Comparison of ENCODE assay signal across 15 cellular contexts in genomic region chr5:41095324-41096101, GRCh38. TPM values are rescaled to one million over a fixed set of nuclear protein-coding genes. Genes with fewer than 3 reads are reported as not detected.
A peak's percentile ranks its signal among the peaks of the same experiment; 100 is the strongest.
DNase-seq lines count a peak whose midpoint lies in the region; ATAC-seq, FAIRE-seq and TF ChIP-seq lines count a peak whose summit lies in the region.
"Had no signal": no experiment of that assay in that cellular context is flagged by ENCODE, and none has a peak within 500 bp of the region (broad histone marks: within the 10 kb centered on the region; RNA-seq: fewer than 3 reads in every experiment).

No MANE protein-coding gene starts in this region.

- H3K4me3 ChIP-seq in HCT116 (replicated peaks in 1 of 2; ENCODE audit: low read depth in 1 of 2, low read length in 2 of 2), result no peak overlapping the region
- H3K4me3 ChIP-seq in HepG2 (replicated peaks in 1 of 3; ENCODE audit: insufficient read depth in 1 of 3, low read depth in 2 of 3, low read length in 3 of 3), result no peak overlapping the region
- no peak overlapping the region for H3K4me3 ChIP-seq in aorta (ENCODE audit: low read length in 2 of 2)
- H3K4me3 ChIP-seq in colonic mucosa, result no peak overlapping the region

- H3K36me3 ChIP-seq in HCT116 (ENCODE audit: control insufficient read depth in 1 of 2, insufficient read depth in 2 of 2, low read length in 2 of 2) (no peaks in the 10 kb centered on the region), HepG2 (replicated peaks in 1 of 2; ENCODE audit: control insufficient read depth in 1 of 2, insufficient read depth in 2 of 2, low read length in 2 of 2) (no peaks in the 10 kb centered on the region), aorta (ENCODE audit: control insufficient read depth in 1 of 2, insufficient read depth in 2 of 2, low read length in 1 of 2) (no peaks in the 10 kb centered on the region), colonic mucosa (no peaks in the 10 kb centered on the region)

- RAD21 ChIA-PET in HCT116 (lab: Charles Lee; ENCODE audit: low non-redundant PET in 1 of 2, low total read pairs in 2 of 2, uncharacterized antibody in 2 of 2, unreplicated experiment in 2 of 2), result no interaction called here

- H3K27ac ChIP-seq in HCT116 (ENCODE audit: low read depth, low read length), result no peak overlapping the region
- no peak overlapping the region for H3K27ac ChIP-seq in HepG2 (ENCODE audit: extremely low read length, insufficient read depth, low read length)
- no peak overlapping the region for H3K27ac ChIP-seq in aorta (ENCODE audit: low read depth in 1 of 2, low read length in 2 of 2)
- H3K27ac ChIP-seq in colonic mucosa, result no peak overlapping the region

- no peak overlapping the region for H3K4me2 ChIP-seq in HCT116 (ENCODE audit: low read length)
- H3K4me2 ChIP-seq in HepG2 (ENCODE audit: low read depth, low read length), result no peak overlapping the region

- CTCF ChIA-PET in HCT116 (lab: Charles Lee) (no interaction called here), HepG2 (lab: Yijun Ruan, JAX; ENCODE audit: low intra/inter-chr PET ratio, low total read pairs) (no interaction called here)

- no peaks in the 10 kb centered on the region for H3K27me3 ChIP-seq in HCT116 (ENCODE audit: insufficient read depth, low read length)
- no peaks in the 10 kb centered on the region for H3K27me3 ChIP-seq in HepG2 (ENCODE audit: control insufficient read depth in 1 of 2, insufficient read depth in 2 of 2, low read length in 2 of 2)
- H3K27me3 ChIP-seq in aorta (ENCODE audit: control insufficient read depth in 1 of 2, insufficient read depth in 2 of 2, low read length in 1 of 2), result no peaks in the 10 kb centered on the region
- H3K27me3 ChIP-seq in colonic mucosa, result no peaks in the 10 kb centered on the region

- TF ChIP-seq CTCF in HCT116 (IDR thresholded peaks at IDR 0.05 in 2 of 3, conservative IDR thresholded peaks at IDR 0.05 in 1 of 3; ENCODE audit: borderline replicate concordance in 1 of 3, insufficient read depth in 1 of 3, low read depth in 2 of 3, low read length in 2 of 3), result no peak
- TF ChIP-seq CTCF in HepG2 (CRISPR knock-in tag; IDR thresholded peaks at IDR 0.05), result no peak
- no peak for TF ChIP-seq CTCF in colonic mucosa (IDR thresholded peaks at IDR 0.05)

- no peak for ATAC-seq in HCT116
- no peak for ATAC-seq in HepG2
- no peak for ATAC-seq in GM21515 (IDR thresholded peaks at IDR 0.05; ENCODE audit: unreplicated experiment)
- ATAC-seq in aorta (ENCODE audit: low FRiP score), result no peak

- no peak for FAIRE-seq in HepG2 (lab: Jason Lieb, UNC)

- no peak for TF ChIP-seq RAD21 in HCT116 (IDR thresholded peaks at IDR 0.05; ENCODE audit: low read depth)
- no peak for TF ChIP-seq RAD21 in HepG2 (CRISPR knock-in tag; IDR thresholded peaks at IDR 0.05)

- no peaks in the 10 kb centered on the region for H3K79me2 ChIP-seq in HCT116 (ENCODE audit: insufficient read depth, low read length)
- no peaks in the 10 kb centered on the region for H3K79me2 ChIP-seq in HepG2 (ENCODE audit: insufficient read depth, low read length)

- H2AFZ ChIP-seq in HCT116 (ENCODE audit: low read depth, low read length, poor library complexity, severe bottlenecking), result peak overlapping the region; percentile 37
- no peak overlapping the region for H2AFZ ChIP-seq in HepG2 (ENCODE audit: low read length)

- DNase-seq in DMS53 treated with DMSO at 0.1 percent for 48 hours (lab: John Stamatoyannopoulos, UW; ENCODE audit: unreplicated experiment), result peak; percentile 21
- no peak for DNase-seq in HCT116 (ENCODE audit: low read depth, low spot score)
- DNase-seq in cerebellar cortex (ENCODE audit: low spot score), result peak; percentile 11
- DNase-seq in HepG2 (ENCODE audit: low spot score), result no peak
- no peak for DNase-seq in aorta
- DNase-seq in colonic mucosa, result no peak
- DNase-seq: ACHN; AML-193; COR-L47; NCI-H1105 treated with DMSO at 0.1 percent for 48 hours; NCI-H187; NCI-H446 treated with DMSO at 0.1 percent for 48 hours; NK-92 treated with Interleukin-12 subunit alpha and Interleukin-12 subunit beta, amount 100 ng/mL, for 24 hours had no signal

- POLR2A ChIA-PET in HCT116 (lab: Charles Lee) (no interaction called here), HepG2 (lab: Yijun Ruan, JAX) (no interaction called here)

- in situ Hi-C loops in HepG2 (cut with HindIII; ENCODE audit: extremely low pct_ligation_motif_present, low pct_unique_long_range_greater_than_20kb), result no loop called here

- no TSS peak for BruUV-seq in HCT116 (replicated peaks; lab: Mats Ljungman, UMichigan)
- no TSS peak for BruUV-seq in HepG2 (replicated peaks; lab: Mats Ljungman, UMichigan)

- H3K9me2 ChIP-seq in HCT116 (ENCODE audit: insufficient read depth), result no peaks in the 10 kb centered on the region

- 29% methylated on average over 5 of the region's 5 CpGs for WGBS in HepG2 (ENCODE audit: low lambda C conversion rate)
- WGBS in aorta, 2 donors, result 76 to 79% methylated on average over 5 of the region's 5 CpGs

- H4K20me1 ChIP-seq in HCT116 (ENCODE audit: insufficient read depth), result no peaks in the 10 kb centered on the region
- no peaks in the 10 kb centered on the region for H4K20me1 ChIP-seq in HepG2 (ENCODE audit: insufficient read depth, low read length)

- H3K9ac ChIP-seq in HCT116 (ENCODE audit: low read length), result no peak overlapping the region
- H3K9ac ChIP-seq in HepG2 (ENCODE audit: insufficient read depth, low read depth, low read length), result no peak overlapping the region
- no peak overlapping the region for H3K9ac ChIP-seq in colonic mucosa (ENCODE audit: low read depth in 2 of 2, low read length in 2 of 2)

- TF ChIP-seq POLR2A in HCT116 (IDR thresholded peaks at IDR 0.05; ENCODE audit: borderline replicate concordance, extremely low read depth, insufficient read depth, insufficient read length) (no peak), HepG2 (IDR thresholded peaks at IDR 0.05; ENCODE audit: insufficient read depth in 1 of 2, low read depth in 2 of 2, low read length in 2 of 2) (no peak)

- intact Hi-C loops in HCT116 (cut with micrococcal nuclease), result no loop called here
- intact Hi-C loops in HepG2 (cut with micrococcal nuclease; ENCODE audit: unreplicated experiment), result no loop called here
- intact Hi-C loops in aorta (cut with DNase I), result no loop called here
- intact Hi-C loops in colonic mucosa (cut with DNase I), result no loop called here

- H3K9me3 ChIP-seq in HCT116 (ENCODE audit: control insufficient read depth in 1 of 2, insufficient read depth in 1 of 2, low read depth in 1 of 2, low read length in 2 of 2), result no peaks in the 10 kb centered on the region
- H3K9me3 ChIP-seq in HepG2 (ENCODE audit: low read length), result no peaks in the 10 kb centered on the region
- peaks cover 3% of the 10 kb centered on the region for H3K9me3 ChIP-seq in aorta (ENCODE audit: control insufficient read depth, low read length)
- H3K9me3 ChIP-seq in colonic mucosa, result no peaks in the 10 kb centered on the region

- peaks cover 0 to 3% of the 10 kb centered on the region in 2 experiments; a peak in 1 of 4 replicates for H3K4me1 ChIP-seq in HCT116 (ENCODE audit: control insufficient read depth in 1 of 2, insufficient read depth in 2 of 2, low read length in 2 of 2)
- H3K4me1 ChIP-seq in HepG2 (ENCODE audit: insufficient read depth, low read length), result 0 out of 2 replicates have a peak, but pooled peaks cover 6% of the 10 kb centered on the region
- no peaks in the 10 kb centered on the region for H3K4me1 ChIP-seq in aorta (ENCODE audit: control insufficient read depth in 1 of 2, insufficient read depth in 2 of 2, low read length in 2 of 2)
- no peaks in the 10 kb centered on the region for H3K4me1 ChIP-seq in colonic mucosa

- no peak for TF ChIP-seq EP300 in HepG2 (IDR thresholded peaks at IDR 0.05; ENCODE audit: low read depth in 2 of 2, low read length in 2 of 2)
- TF ChIP-seq EP300 in HepG2 (CRISPR knock-in tag; IDR thresholded peaks at IDR 0.05; ENCODE audit: borderline replicate concordance), result no peak

TF ChIP-seq in HepG2, 621 proteins besides CTCF, POLR2A, EP300 and RAD21 (continues in another document):
- no peak for TF ChIP-seq SCMH1 (CRISPR knock-in tag; IDR thresholded peaks at IDR 0.05; ENCODE audit: borderline replicate concordance)
- TF ChIP-seq U2AF2 (IDR thresholded peaks at IDR 0.05; ENCODE audit: low read depth, low read length), result no peak
- TF ChIP-seq ZNF660 (CRISPR knock-in tag; IDR thresholded peaks at IDR 0.05; ENCODE audit: borderline replicate concordance, low read depth), result no peak
- no peak for TF ChIP-seq ZNF432 (CRISPR knock-in tag; IDR thresholded peaks at IDR 0.05; ENCODE audit: borderline replicate concordance)
- peak; percentile 88 for TF ChIP-seq MAFK (conservative IDR thresholded peaks at IDR 0.05 in 1 of 2, IDR thresholded peaks at IDR 0.05 in 1 of 2; ENCODE audit: low read length in 2 of 2)
- TF ChIP-seq CENPT (CRISPR knock-in tag; IDR thresholded peaks at IDR 0.05; ENCODE audit: low read depth), result no peak
- peak; percentile 91 for TF ChIP-seq MAFF (IDR thresholded peaks at IDR 0.05; ENCODE audit: low read depth, low read length)

RNA-seq across cellular contexts. Expression of gene MROH2B, which starts 24.4 kb away (rescaled TPM):
- total RNA-seq in HCT116 (2021; ENCODE audit: unreplicated experiment), result not detected
- not detected in 2 replicates for polyA plus RNA-seq in HCT116 (2012)
- total RNA-seq in HepG2 (2016; rRNA removed; fragmentation: Illumina TruSeq; extraction: Trizol), result not detected in 2 replicates
- total RNA-seq in HepG2 (2016; cell fraction: cytosol; rRNA removed; fragmentation: Illumina TruSeq; extraction: Trizol; ENCODE audit: low read depth), result not detected in 2 replicates
- total RNA-seq in HepG2 (2016; cell fraction: insoluble cytoplasmic fraction; rRNA removed; fragmentation: Illumina TruSeq; extraction: Trizol), result not detected in 2 replicates
- total RNA-seq in HepG2 (2016; cell fraction: membrane; rRNA removed; fragmentation: Illumina TruSeq; extraction: Trizol), result not detected in 2 replicates
- total RNA-seq in HepG2 (2016; cell fraction: nucleus; rRNA removed; fragmentation: Illumina TruSeq; extraction: Trizol), result not detected in 2 replicates
- polyA plus RNA-seq in HepG2 (2011; rRNA removed), result not detected in 2 replicates
- polyA plus RNA-seq in HepG2 (2011; cell fraction: cytosol; rRNA removed), result not detected in 2 replicates
- not detected in 2 replicates for polyA plus RNA-seq in HepG2 (2011; cell fraction: nucleus; rRNA removed)
- polyA plus RNA-seq in HepG2 (2012), result not detected in 2 replicates
- not detected in 2 replicates for polyA plus RNA-seq in HepG2 (2016; cell fraction: cytosol; fragmentation: Illumina TruSeq; extraction: Trizol; ENCODE audit: low read depth)
- not detected in 2 replicates for polyA plus RNA-seq in HepG2 (2016; cell fraction: insoluble cytoplasmic fraction; fragmentation: Illumina TruSeq; extraction: Trizol; ENCODE audit: low read depth)
- polyA plus RNA-seq in HepG2 (2016; cell fraction: membrane; fragmentation: Illumina TruSeq; extraction: Trizol; ENCODE audit: low read depth), result not detected in 2 replicates
- polyA plus RNA-seq in HepG2 (2016; cell fraction: nucleus; fragmentation: Illumina TruSeq; extraction: Trizol; ENCODE audit: insufficient read depth, low read depth), result not detected in 2 replicates
- polyA minus RNA-seq in HepG2 (2011; rRNA and poly(A)+ RNA removed; ENCODE audit: low replicate concordance), result not detected in 2 replicates
- not detected in 2 replicates for polyA minus RNA-seq in HepG2 (2011; cell fraction: cytosol; rRNA and poly(A)+ RNA removed)
- polyA minus RNA-seq in HepG2 (2011; cell fraction: nucleus; rRNA and poly(A)+ RNA removed), result not detected in 2 replicates
- not detected for total RNA-seq in aorta
- not detected for polyA plus RNA-seq in aorta
- not detected for total RNA-seq in colonic mucosa
- total RNA-seq: LHCN-M2 had no signal

Comparison
In these comparisons a context has a peak if more than half of its experiments do, and no peak if none do; other contexts are left out.
1. DNase-seq: peak in DMS53 treated with DMSO at 0.1 percent for 48 hours (single experiment) and cerebellar cortex (single experiment); none in HCT116 (single experiment), HepG2 (single experiment), aorta (0 of 2) and colonic mucosa (single experiment).